ENCODE assay signal across 19 cellular contexts in the genomic region with DNA sequence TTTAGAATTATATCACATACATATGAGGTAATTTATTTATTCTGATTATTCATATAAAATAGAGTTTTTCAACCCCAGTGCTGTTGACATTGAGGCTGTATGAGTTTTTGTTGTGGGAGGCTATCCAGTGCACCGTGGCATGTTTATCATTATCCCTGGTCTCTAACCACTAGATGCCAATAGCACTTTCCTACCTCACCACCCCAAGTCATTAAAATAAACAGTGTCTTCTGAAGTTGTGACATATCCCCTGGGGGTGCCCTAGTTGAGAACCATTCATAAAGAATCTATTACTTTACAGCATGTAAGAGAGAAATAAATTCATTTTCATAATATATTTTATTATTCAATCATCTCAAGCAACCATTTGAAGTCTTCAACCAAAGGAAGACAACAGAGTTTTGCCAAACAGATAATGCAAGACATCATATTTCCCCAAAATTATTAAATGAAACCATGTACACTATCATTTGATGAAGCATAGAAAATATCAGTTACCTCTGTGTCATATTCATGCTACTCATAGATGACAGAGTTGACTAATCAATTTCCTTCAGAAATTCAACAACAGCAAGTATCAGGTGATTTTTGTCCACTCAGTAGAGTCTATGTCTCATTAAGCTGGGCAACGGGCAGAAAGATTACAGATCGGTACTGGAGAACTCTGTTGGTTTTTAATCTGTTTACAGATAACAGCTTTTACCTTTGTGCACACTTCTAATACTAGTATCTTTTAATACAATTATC. TPM values are rescaled to one million over a fixed set of nuclear protein-coding genes. Genes with fewer than 3 reads are reported as not detected.
DNase-seq lines count a peak whose midpoint lies in the region; ATAC-seq and TF ChIP-seq lines count a peak whose summit lies in the region.
"Had no signal": no experiment of that assay in that cellular context is flagged by ENCODE, and none has a peak within 500 bp of the region (broad histone marks: within the 10 kb centered on the region; RNA-seq: fewer than 3 reads in every experiment).

No MANE protein-coding gene starts in this region.

- H3K27me3 ChIP-seq in sigmoid colon = no peaks in the 10 kb centered on the region
- H3K27me3 ChIP-seq: SJCRH30 had no signal

- H3K27ac ChIP-seq in OCI-LY7 (ENCODE audit: low read depth, low read length, poor library complexity, severe bottlenecking) (no peak overlapping the region), sigmoid colon (peak overlapping the region; percentile 67 to 88 (median 71))
- H3K27ac ChIP-seq: C4-2B, SJCRH30 had no signal

- DNase-seq in activated T-cell treated with anti-CD3 and anti-CD28 coated beads, Interleukin-2, amount 50 U/mL, for 72 hours = no peak
- DNase-seq in activated T-cell treated with anti-CD3 and anti-CD28 coated beads for 4 hours = no peak
- no peak for DNase-seq in OCI-LY7 (ENCODE audit: low spot score)
- no peak for DNase-seq in sigmoid colon
- no peak for DNase-seq in hypothalamus (lab: John Stamatoyannopoulos, UW)
- DNase-seq in NCI-H510A (lab: John Stamatoyannopoulos, UW) = no peak
- DNase-seq: Caco-2, DMS53, Kasumi-1, NCI-H1105 treated with DMSO at 0.1 percent for 48 hours, NCI-H1694 treated with DMSO at 0.1 percent for 48 hours, NCI-H226, NCI-H526, SJCRH30 had no signal

- H3K9me3 ChIP-seq in OCI-LY7 (ENCODE audit: low read length) (peaks cover 8% of the 10 kb centered on the region; the same call in 1 of the 2 replicates), sigmoid colon (no peaks in the 10 kb centered on the region)
- H3K9me3 ChIP-seq: Caco-2, SJCRH30 had no signal

- peaks cover 29% of the 10 kb centered on the region for H3K4me1 ChIP-seq in OCI-LY7 (ENCODE audit: insufficient read depth, low read length, poor library complexity, severe bottlenecking)
- peaks cover 0 to 49% (median 39%) of the 10 kb centered on the region in 4 donors for H3K4me1 ChIP-seq in sigmoid colon

- no peak for TF ChIP-seq CTCF in OCI-LY7 (conservative IDR thresholded peaks at IDR 0.05; ENCODE audit: low read length)
- no peak for TF ChIP-seq CTCF in sigmoid colon (IDR thresholded peaks at IDR 0.05)

- intact Hi-C loops in OCI-LY7 (cut with micrococcal nuclease; ENCODE audit: unreplicated experiment) = no loop called here
- intact Hi-C loops in sigmoid colon (cut with DNase I) = no loop called here

- ATAC-seq in activated T-cell treated with anti-CD3 and anti-CD28 coated beads, Interleukin-2, amount 50 U/mL, for 72 hours (replicated peaks in 1 of 2) = peak; percentile 61 to 70
- ATAC-seq in GM18868 (IDR thresholded peaks at IDR 0.05; ENCODE audit: unreplicated experiment) (peak; percentile 34), GM19351 (IDR thresholded peaks at IDR 0.05; ENCODE audit: unreplicated experiment) (no peak)
- ATAC-seq: HepG2 had no signal

- H3K4me3 ChIP-seq in OCI-LY7 (ENCODE audit: low read depth, low read length, poor library complexity, severe bottlenecking) (no peak overlapping the region), sigmoid colon (no peak overlapping the region)
- H3K4me3 ChIP-seq: SJCRH30 had no signal

- no peaks in the 10 kb centered on the region; the same call in 1 of the 2 replicates for H3K36me3 ChIP-seq in OCI-LY7 (ENCODE audit: insufficient read depth, low read length)
- H3K36me3 ChIP-seq in sigmoid colon = no peaks in the 10 kb centered on the region
- H3K36me3 ChIP-seq: SJCRH30 had no signal

- H3K27me3 Mint-ChIP-seq in activated T-cell treated with anti-CD3 and anti-CD28 coated beads, Interleukin-2, amount 50 U/mL, for 72 hours (ENCODE audit: low read depth) = no peaks in the 10 kb centered on the region

- 49 to 76% methylated on average over 3 of the region's 3 CpGs for WGBS in sigmoid colon, 2 donors

- no peaks in the 10 kb centered on the region for H4K20me1 ChIP-seq in OCI-LY7 (ENCODE audit: insufficient read depth, low read length)

- no TSS peak for BruUV-seq in OCI-LY7 (replicated peaks; lab: Mats Ljungman, UMichigan)

- no peaks in the 10 kb centered on the region for H3K79me2 ChIP-seq in OCI-LY7 (ENCODE audit: insufficient read depth, low read depth, low read length)

- no peaks in the 10 kb centered on the region for H3K9me2 ChIP-seq in OCI-LY7 (ENCODE audit: insufficient read depth, low read length)

- CTCF ChIA-PET in OCI-LY7 (lab: Charles Lee; ENCODE audit: unreplicated experiment) = no interaction called here

- POLR2A ChIA-PET in OCI-LY7 (lab: Charles Lee) = interaction anchor here (0.7 to 0.9 kb wide), 2 partner anchors 10 to 18 kb away, joined by 3 to 4 read pairs; no protein-coding TSS in a partner anchor

- H3K4me1 Mint-ChIP-seq in activated T-cell treated with anti-CD3 and anti-CD28 coated beads, Interleukin-2, amount 50 U/mL, for 72 hours (ENCODE audit: low read depth) = peaks cover 48% of the 10 kb centered on the region

- peaks cover 2 to 4% of the 10 kb centered on the region in 2 donors for H3K9me3 Mint-ChIP-seq in activated T-cell treated with anti-CD3 and anti-CD28 coated beads, Interleukin-2, amount 50 U/mL, for 72 hours

- no peak overlapping the region for H3K27ac Mint-ChIP-seq in activated T-cell treated with anti-CD3 and anti-CD28 coated beads, Interleukin-2, amount 50 U/mL, for 72 hours

- TF ChIP-seq EP300 in sigmoid colon (IDR thresholded peaks at IDR 0.05) = no peak

- H3K36me3 Mint-ChIP-seq in activated T-cell treated with anti-CD3 and anti-CD28 coated beads, Interleukin-2, amount 50 U/mL, for 72 hours (ENCODE audit: insufficient read depth in 2 of 2) = peaks cover 3 to 7% of the 10 kb centered on the region in 2 donors

- H3K4me2 ChIP-seq in OCI-LY7 (ENCODE audit: low read length) = no peak overlapping the region

- H2AFZ ChIP-seq in OCI-LY7 (ENCODE audit: low read length) = peak overlapping the region; percentile 57; the same call in 1 of the 2 replicates

- no peak for TF ChIP-seq POLR2A in sigmoid colon (IDR thresholded peaks at IDR 0.05)

- H3K4me3 Mint-ChIP-seq in activated T-cell treated with anti-CD3 and anti-CD28 coated beads, Interleukin-2, amount 50 U/mL, for 72 hours = peak overlapping the region in 1 of 2 donors; percentile 40

RNA-seq across cellular contexts. Expression of a gene that starts 39.5 kb away (rescaled TPM):
- 10 to 100 TPM; 25.8 to 30.7 TPM for total RNA-seq in activated T-cell treated with anti-CD3 and anti-CD28 coated beads, Interleukin-2, amount 50 U/mL, for 72 hours
- 0.79 and 0.85 TPM in 2 replicates for total RNA-seq in OCI-LY7 (2014; rRNA removed; shearing (Covaris generic))
- total RNA-seq in OCI-LY7 (2022) (0.37 TPM in 1 of 2 replicates, not detected in the other), sigmoid colon (100 to 1,000 TPM in 2 of 4 donors, 10 to 100 TPM in 2; 52.9 to 153 (median 95.8) TPM)
- 10 to 100 TPM; 34.8 to 49.5 (median 35.8) TPM for polyA plus RNA-seq in sigmoid colon
- total RNA-seq: Caco-2, H1, HepG2, SJCRH30 had no signal
- polyA plus RNA-seq: H1, HepG2 had no signal

Comparison
In these comparisons a context has a peak if more than half of its experiments do, and no peak if none do; other contexts are left out.
1. RNA of a gene that starts 39.5 kb away (total RNA-seq): 52.9 to 153 TPM in sigmoid colon and 25.8 to 30.7 TPM in activated T-cell treated with anti-CD3 and anti-CD28 coated beads, Interleukin-2, amount 50 U/mL, for 72 hours; 0.37 to 0.85 TPM in OCI-LY7; every median in the first group is over 10 times any median in the second.